ENCODE assay signal across 8 cellular contexts in genomic region chr9:84669293-84670105, GRCh38. TPM values are rescaled to one million over a fixed set of nuclear protein-coding genes. Genes with fewer than 3 reads are reported as not detected.
DNase-seq lines count a peak whose midpoint lies in the region; ATAC-seq, FAIRE-seq and TF ChIP-seq lines count a peak whose summit lies in the region.

Gene NTRK2, plus strand, starts transcription at chr9:84669729. Its CDS starts 1,020 bp downstream, at chr9:84670749.

- no peak within 1 kb of the TSS for H3K27ac Mint-ChIP-seq in activated CD8-positive, alpha-beta T cell treated with anti-CD3 and anti-CD28 coated beads, Interleukin-2, amount 10 ng/mL, durations not matched to agents 7 days and 5 days
- peak within 1 kb of the TSS; percentile 88 for H3K27ac Mint-ChIP-seq in nephron

- ATAC-seq in HG02759 (IDR thresholded peaks at IDR 0.05; ENCODE audit: unreplicated experiment) (peak; percentile 46), HG03280 (IDR thresholded peaks at IDR 0.05; ENCODE audit: unreplicated experiment) (no peak), GM19328 (IDR thresholded peaks at IDR 0.05; ENCODE audit: unreplicated experiment) (no peak), HG03342 (IDR thresholded peaks at IDR 0.05; ENCODE audit: unreplicated experiment) (no peak)
- peak; percentile 39 for ATAC-seq in activated CD8-positive, alpha-beta T cell treated with anti-CD3 and anti-CD28 coated beads, Interleukin-2, amount 10 ng/mL, durations not matched to agents 7 days and 5 days

- peak; percentile 56 for DNase-seq in Daoy (ENCODE audit: low read depth)
- no peak for DNase-seq in activated CD8-positive, alpha-beta T cell treated with anti-CD3 and anti-CD28 coated beads, Interleukin-2, amount 10 ng/mL, durations not matched to agents 7 days and 5 days
- DNase-seq in frontal cortex (ENCODE audit: low spot score in 2 of 2): peak; percentile 59 to 61

- no peaks in the 10 kb centered on the region for H3K9me3 Mint-ChIP-seq in activated CD8-positive, alpha-beta T cell treated with anti-CD3 and anti-CD28 coated beads, Interleukin-2, amount 10 ng/mL, durations not matched to agents 7 days and 5 days (ENCODE audit: insufficient read depth)
- H3K9me3 Mint-ChIP-seq in nephron: peaks cover 10% of the 10 kb centered on the region

- CTCF ChIA-PET in activated CD8-positive, alpha-beta T cell treated with anti-CD3 and anti-CD28 coated beads, Interleukin-2, amount 10 ng/mL, durations not matched to agents 7 days and 5 days (lab: Charles Lee): no interaction called here

- peak within 1 kb of the TSS; percentile 22 for H3K4me3 Mint-ChIP-seq in activated CD8-positive, alpha-beta T cell treated with anti-CD3 and anti-CD28 coated beads, Interleukin-2, amount 10 ng/mL, durations not matched to agents 7 days and 5 days
- peak within 1 kb of the TSS; percentile 93 to 98 (median 94) for H3K4me3 Mint-ChIP-seq in nephron

- POLR2A ChIA-PET in activated CD8-positive, alpha-beta T cell treated with anti-CD3 and anti-CD28 coated beads, Interleukin-2, amount 10 ng/mL, durations not matched to agents 7 days and 5 days (lab: Charles Lee): no interaction called here

- no peaks in the 10 kb centered on the region for H3K36me3 Mint-ChIP-seq in activated CD8-positive, alpha-beta T cell treated with anti-CD3 and anti-CD28 coated beads, Interleukin-2, amount 10 ng/mL, durations not matched to agents 7 days and 5 days (ENCODE audit: low read depth)
- H3K36me3 Mint-ChIP-seq in nephron (ENCODE audit: low read depth): peaks cover 8% of the 10 kb centered on the region

- peaks cover 10% of the 10 kb centered on the region for H3K4me1 Mint-ChIP-seq in activated CD8-positive, alpha-beta T cell treated with anti-CD3 and anti-CD28 coated beads, Interleukin-2, amount 10 ng/mL, durations not matched to agents 7 days and 5 days (ENCODE audit: low read depth)
- H3K4me1 Mint-ChIP-seq in nephron: peaks cover 22% of the 10 kb centered on the region

- H3K27me3 Mint-ChIP-seq in activated CD8-positive, alpha-beta T cell treated with anti-CD3 and anti-CD28 coated beads, Interleukin-2, amount 10 ng/mL, durations not matched to agents 7 days and 5 days (ENCODE audit: low read depth): peaks cover 58% of the 10 kb centered on the region
- H3K27me3 Mint-ChIP-seq in nephron (ENCODE audit: low read depth): peaks cover 46% of the 10 kb centered on the region

- FAIRE-seq in frontal cortex (lab: Jason Lieb, UNC): no peak

- peak; percentile 45 to 50 (median 48) for TF ChIP-seq CTCF in nephron (IDR thresholded peaks at IDR 0.05; ENCODE audit: unreplicated experiment in 3 of 3)

RNA-seq across cellular contexts. Expression of gene NTRK2, which starts in this region (rescaled TPM):
- total RNA-seq in Daoy (2014; rRNA removed; shearing (Covaris generic)): 0.29 and 0.54 TPM in 2 replicates
- total RNA-seq in activated CD8-positive, alpha-beta T cell treated with anti-CD3 and anti-CD28 coated beads, Interleukin-2, amount 10 ng/mL, durations not matched to agents 7 days and 5 days: under 1 TPM; 0.05 TPM
- total RNA-seq in frontal cortex: 221 TPM

Comparison
In these comparisons a context has a peak if more than half of its experiments do, and no peak if none do; other contexts are left out.
1. RNA of gene NTRK2 (total RNA-seq): 221 TPM in frontal cortex (single experiment); 0.29 to 0.54 TPM in Daoy and 0.05 TPM in activated CD8-positive, alpha-beta T cell treated with anti-CD3 and anti-CD28 coated beads, Interleukin-2, amount 10 ng/mL, durations not matched to agents 7 days and 5 days; every median in the first group is over 100 times any median in the second.
2. Peak in DNase-seq in Daoy; RNA of the gene not detected or under 1 TPM.
3. Peak in ATAC-seq in activated CD8-positive, alpha-beta T cell treated with anti-CD3 and anti-CD28 coated beads, Interleukin-2, amount 10 ng/mL, durations not matched to agents 7 days and 5 days; RNA of the gene not detected or under 1 TPM.